8 cellular contexts compared by ENCODE assay signal in genomic region chr6:170145716-170146501, GRCh38.
DNase-seq lines count a peak whose midpoint lies in the region; ATAC-seq, FAIRE-seq and TF ChIP-seq lines count a peak whose summit lies in the region.
"Not testable (repeated sequence)": the region's sequence is repeated elsewhere in the genome, so short reads cannot be mapped to it uniquely, and the experiment has no call there.

No MANE protein-coding gene starts in this region.

- not testable (repeated sequence) for H2AFZ ChIP-seq in trophoblast cell (ENCODE audit: insufficient read depth, low read length, poor library complexity)

- POLR2A ChIA-PET in activated CD8-positive, alpha-beta T cell treated with anti-CD3 and anti-CD28 coated beads for 36 hours (lab: Charles Lee): interaction anchor here (1.1 kb wide), 1 partner anchor 58 kb away, joined by 3 read pairs; no protein-coding TSS in a partner anchor

- H3K4me2 ChIP-seq in BLaER1: peak overlapping the region; percentile 79
- not testable (repeated sequence) for H3K4me2 ChIP-seq in trophoblast cell (ENCODE audit: low read length)

- peak; percentile 3 for ATAC-seq in activated CD8-positive, alpha-beta T cell treated with anti-CD3 and anti-CD28 coated beads for 36 hours
- ATAC-seq in central memory CD8-positive, alpha-beta T cell (replicated peaks; ENCODE audit: extremely low read depth, poor library complexity, severe bottlenecking); stimulated activated naive CD8-positive, alpha-beta T cell treated with anti-CD3 and anti-CD28 coated beads, Interleukin-15, amount 100 ng/mL, for 72 hours: not testable (repeated sequence)

- H3K23ac ChIP-seq in trophoblast cell (ENCODE audit: low read length): not testable (repeated sequence)

- FAIRE-seq in HTR-8/SVneo (lab: Jason Lieb, UNC): peak; percentile 100

- peak overlapping the region; percentile 90 for H3K27ac Mint-ChIP-seq in activated CD8-positive, alpha-beta T cell treated with anti-CD3 and anti-CD28 coated beads for 36 hours
- peak overlapping the region; percentile 17 for H3K27ac Mint-ChIP-seq in activated naive CD4-positive, alpha-beta T cell treated with anti-CD3 and anti-CD28 coated beads, Interleukin-2, amount 10 ng/mL, durations not matched to agents 7 days and 5 days
- peak overlapping the region; percentile 95 for H3K27ac Mint-ChIP-seq in central memory CD8-positive, alpha-beta T cell (ENCODE audit: low read depth)
- peak overlapping the region; percentile 87 to 99 for H3K27ac Mint-ChIP-seq in stimulated activated naive CD8-positive, alpha-beta T cell treated with anti-CD3 and anti-CD28 coated beads, Interleukin-15, amount 100 ng/mL, for 72 hours

- H3K18ac ChIP-seq in trophoblast cell (ENCODE audit: low read length): not testable (repeated sequence)

- peaks cover 36% of the 10 kb centered on the region for H3K9me3 ChIP-seq in BLaER1
- not testable (repeated sequence) for H3K9me3 ChIP-seq in trophoblast cell (ENCODE audit: insufficient read depth, low read depth, low read length)

- H3K27me3 Mint-ChIP-seq in activated CD8-positive, alpha-beta T cell treated with anti-CD3 and anti-CD28 coated beads for 36 hours; central memory CD8-positive, alpha-beta T cell: not testable (repeated sequence)
- H3K27me3 Mint-ChIP-seq in activated naive CD4-positive, alpha-beta T cell treated with anti-CD3 and anti-CD28 coated beads, Interleukin-2, amount 10 ng/mL, durations not matched to agents 7 days and 5 days: peaks cover 41% of the 10 kb centered on the region
- H3K27me3 Mint-ChIP-seq in stimulated activated naive CD8-positive, alpha-beta T cell treated with anti-CD3 and anti-CD28 coated beads, Interleukin-15, amount 100 ng/mL, for 72 hours: peaks cover 15% of the 10 kb centered on the region

- H3K27me3 ChIP-seq in BLaER1; trophoblast cell (ENCODE audit: insufficient read depth, low read length): not testable (repeated sequence)

- CTCF ChIA-PET in activated CD8-positive, alpha-beta T cell treated with anti-CD3 and anti-CD28 coated beads for 36 hours (lab: Charles Lee); activated naive CD4-positive, alpha-beta T cell treated with anti-CD3 and anti-CD28 coated beads, Interleukin-2, amount 10 ng/mL, durations not matched to agents 7 days and 5 days (lab: Charles Lee): not testable (repeated sequence)

- WGBS in trophoblast cell (ENCODE audit: extremely low coverage, insufficient coverage, insufficient read length): no CpG with 5 or more reads among the region's 3 CpGs

- H3K9ac ChIP-seq in BLaER1; trophoblast cell (ENCODE audit: low read length): not testable (repeated sequence)

- H3K79me2 ChIP-seq in trophoblast cell (ENCODE audit: control insufficient read depth, insufficient read depth, low read length, poor library complexity): not testable (repeated sequence)

- peaks cover 13% of the 10 kb centered on the region for H3K36me3 Mint-ChIP-seq in activated CD8-positive, alpha-beta T cell treated with anti-CD3 and anti-CD28 coated beads for 36 hours (ENCODE audit: low read depth)
- not testable (repeated sequence) for H3K36me3 Mint-ChIP-seq in activated naive CD4-positive, alpha-beta T cell treated with anti-CD3 and anti-CD28 coated beads, Interleukin-2, amount 10 ng/mL, durations not matched to agents 7 days and 5 days
- peaks cover 10% of the 10 kb centered on the region for H3K36me3 Mint-ChIP-seq in central memory CD8-positive, alpha-beta T cell (ENCODE audit: insufficient read depth)

- H2AK5ac ChIP-seq in trophoblast cell (ENCODE audit: low read length): not testable (repeated sequence)

- not testable (repeated sequence) for H3K27ac ChIP-seq in BLaER1; trophoblast cell (ENCODE audit: low read depth, low read length)

- H4K8ac ChIP-seq in trophoblast cell (ENCODE audit: low read depth, low read length): not testable (repeated sequence)

- DNase-seq in HTR-8/SVneo (ENCODE audit: insufficient read length, low spot score); central memory CD8-positive, alpha-beta T cell (ENCODE audit: low spot score in 2 of 2); trophoblast cell: not testable (repeated sequence)
- DNase-seq in activated CD8-positive, alpha-beta T cell treated with anti-CD3 and anti-CD28 coated beads for 36 hours: peak; percentile 83
- peak; percentile 17 for DNase-seq in activated naive CD4-positive, alpha-beta T cell treated with anti-CD3 and anti-CD28 coated beads, Interleukin-2, amount 10 ng/mL, durations not matched to agents 7 days and 5 days
- peak; percentile 31 for DNase-seq in iris pigment epithelial cell (ENCODE audit: low read depth)
- peak; percentile 47 to 52 for DNase-seq in stimulated activated naive CD8-positive, alpha-beta T cell treated with anti-CD3 and anti-CD28 coated beads, Interleukin-15, amount 100 ng/mL, for 72 hours

- not testable (repeated sequence) for H3K4ac ChIP-seq in trophoblast cell (ENCODE audit: low read depth, low read length)

- H3K4me1 ChIP-seq in BLaER1: peaks cover 48% of the 10 kb centered on the region
- not testable (repeated sequence) for H3K4me1 ChIP-seq in trophoblast cell (ENCODE audit: control insufficient read depth in 1 of 2, insufficient read depth in 2 of 2, low read length in 2 of 2)

- intact Hi-C loops in activated CD8-positive, alpha-beta T cell treated with anti-CD3 and anti-CD28 coated beads for 36 hours (cut with micrococcal nuclease): not testable (repeated sequence)

- H4K20me1 ChIP-seq in BLaER1: not testable (repeated sequence)

- H3K79me1 ChIP-seq in trophoblast cell (ENCODE audit: low read length): not testable (repeated sequence)

- TF ChIP-seq CTCF in activated CD8-positive, alpha-beta T cell treated with anti-CD3 and anti-CD28 coated beads for 36 hours (IDR thresholded peaks at IDR 0.05): not testable (repeated sequence)

- H3K9me3 Mint-ChIP-seq in activated CD8-positive, alpha-beta T cell treated with anti-CD3 and anti-CD28 coated beads for 36 hours: peaks cover 20% of the 10 kb centered on the region
- peaks cover 16% of the 10 kb centered on the region for H3K9me3 Mint-ChIP-seq in activated naive CD4-positive, alpha-beta T cell treated with anti-CD3 and anti-CD28 coated beads, Interleukin-2, amount 10 ng/mL, durations not matched to agents 7 days and 5 days
- not testable (repeated sequence) for H3K9me3 Mint-ChIP-seq in central memory CD8-positive, alpha-beta T cell
- H3K9me3 Mint-ChIP-seq in stimulated activated naive CD8-positive, alpha-beta T cell treated with anti-CD3 and anti-CD28 coated beads, Interleukin-15, amount 100 ng/mL, for 72 hours: peaks cover 12 to 32% of the 10 kb centered on the region in 2 donors

- H4K12ac ChIP-seq in trophoblast cell (ENCODE audit: low read depth, low read length): not testable (repeated sequence)

- H3K14ac ChIP-seq in trophoblast cell (ENCODE audit: low read length): not testable (repeated sequence)

- not testable (repeated sequence) for H4K91ac ChIP-seq in trophoblast cell (ENCODE audit: low read depth, low read length)

- not testable (repeated sequence) for H2BK5ac ChIP-seq in trophoblast cell (ENCODE audit: low read depth, low read length, poor library complexity)

- peak overlapping the region; percentile 36 for H3K4me3 Mint-ChIP-seq in activated CD8-positive, alpha-beta T cell treated with anti-CD3 and anti-CD28 coated beads for 36 hours
- not testable (repeated sequence) for H3K4me3 Mint-ChIP-seq in activated naive CD4-positive, alpha-beta T cell treated with anti-CD3 and anti-CD28 coated beads, Interleukin-2, amount 10 ng/mL, durations not matched to agents 7 days and 5 days
- peak overlapping the region; percentile 82 for H3K4me3 Mint-ChIP-seq in central memory CD8-positive, alpha-beta T cell
- H3K4me3 Mint-ChIP-seq in stimulated activated naive CD8-positive, alpha-beta T cell treated with anti-CD3 and anti-CD28 coated beads, Interleukin-15, amount 100 ng/mL, for 72 hours: peak overlapping the region; percentile 30 to 71

- not testable (repeated sequence) for H2BK120ac ChIP-seq in trophoblast cell (ENCODE audit: insufficient read depth, low read length, poor library complexity)

- peaks cover 12% of the 10 kb centered on the region; the same call in 1 of the 2 replicates for H3K36me3 ChIP-seq in BLaER1
- not testable (repeated sequence) for H3K36me3 ChIP-seq in trophoblast cell (ENCODE audit: control insufficient read depth in 1 of 2, insufficient read depth in 2 of 2, low read length in 2 of 2)

- not testable (repeated sequence) for H2BK12ac ChIP-seq in trophoblast cell (ENCODE audit: low read length)

- H3K4me1 Mint-ChIP-seq in activated CD8-positive, alpha-beta T cell treated with anti-CD3 and anti-CD28 coated beads for 36 hours (ENCODE audit: low read depth): peaks cover 51% of the 10 kb centered on the region
- H3K4me1 Mint-ChIP-seq in activated naive CD4-positive, alpha-beta T cell treated with anti-CD3 and anti-CD28 coated beads, Interleukin-2, amount 10 ng/mL, durations not matched to agents 7 days and 5 days: peaks cover 45% of the 10 kb centered on the region
- peaks cover 56% of the 10 kb centered on the region for H3K4me1 Mint-ChIP-seq in central memory CD8-positive, alpha-beta T cell
- H3K4me1 Mint-ChIP-seq in stimulated activated naive CD8-positive, alpha-beta T cell treated with anti-CD3 and anti-CD28 coated beads, Interleukin-15, amount 100 ng/mL, for 72 hours: peaks cover 66% of the 10 kb centered on the region

- not testable (repeated sequence) for H3K4me3 ChIP-seq in BLaER1
- H3K4me3 ChIP-seq in trophoblast cell (ENCODE audit: low read depth, low read length): peak overlapping the region; percentile 13

Comparison
In these comparisons a context has a peak if more than half of its experiments do, and no peak if none do; other contexts are left out.
1. H3K27ac Mint-ChIP-seq: peak in every context shown above with its lines; median percentile 95 in central memory CD8-positive, alpha-beta T cell; 93 in stimulated activated naive CD8-positive, alpha-beta T cell treated with anti-CD3 and anti-CD28 coated beads, Interleukin-15, amount 100 ng/mL, for 72 hours; 90 in activated CD8-positive, alpha-beta T cell treated with anti-CD3 and anti-CD28 coated beads for 36 hours; 17 in activated naive CD4-positive, alpha-beta T cell treated with anti-CD3 and anti-CD28 coated beads, Interleukin-2, amount 10 ng/mL, durations not matched to agents 7 days and 5 days.